In genomic region chr6:34223964-34224940, GRCh38 we compare ENCODE assay signal across 8 cellular contexts. TPM values are rescaled to one million over a fixed set of nuclear protein-coding genes. Genes with fewer than 3 reads are reported as not detected.
DNase-seq lines count a peak whose midpoint lies in the region; ATAC-seq and TF ChIP-seq lines count a peak whose summit lies in the region.

No MANE protein-coding gene starts in this region.

- peak overlapping the region; percentile 98 for H3K18ac ChIP-seq in IMR-90 (ENCODE audit: low read depth, low read length)

- 4% methylated on average over 14 of the region's 55 CpGs; no CpG with 5 or more reads in 1 of the 2 experiments for WGBS in IMR-90 (ENCODE audit: extremely low coverage in 2 of 2, insufficient read length in 1 of 2), 2 experiments
- whole genome bisulfite sequencing in esophagus muscularis mucosa, result 4% methylated on average over 25 of the region's 55 CpGs

- in situ Hi-C loops in IMR-90 (cut with MboI; ENCODE audit: low sequenced_read_pairs), result no loop called here

- ATAC-seq in GM21529 (IDR thresholded peaks at IDR 0.05; ENCODE audit: unreplicated experiment), result peak; percentile 78
- peak; percentile 99 for ATAC-seq in IMR-90 (ENCODE audit: low read depth)

- peaks cover 14% of the 10 kb centered on the region for H3K4me1 ChIP-seq in IMR-90 (ENCODE audit: control insufficient read depth, insufficient read depth, low read length)
- H3K4me1 ChIP-seq in esophagus muscularis mucosa, result peaks cover 9 to 18% (median 15%) of the 10 kb centered on the region in 4 donors

- peak overlapping the region; percentile 84; the same call in 2 of the 3 replicates for H2BK15ac ChIP-seq in IMR-90 (ENCODE audit: low read depth, low read length)

- H3K4me2 ChIP-seq in IMR-90 (ENCODE audit: low read depth, low read length), result peak overlapping the region; percentile 97

- H3K27me3 ChIP-seq in IMR-90 (ENCODE audit: control insufficient read depth, insufficient read depth, low read length), result no peaks in the 10 kb centered on the region
- H3K27me3 ChIP-seq in esophagus muscularis mucosa, result no peaks in the 10 kb centered on the region

- POLR2A ChIA-PET in IMR-90 (lab: Charles Lee; ENCODE audit: unreplicated experiment), result interaction anchor here (0.9 to 1.0 kb wide), 3 partner anchors 12 to 20 kb away, joined by 3 to 4 read pairs (median 4); partner anchors contain the start of gene HMGA1

- H3K27ac ChIP-seq in IMR-90 (ENCODE audit: insufficient read depth, low read length), result peak overlapping the region; percentile 96
- peak overlapping the region; percentile 93 to 96 (median 94) for H3K27ac ChIP-seq in esophagus muscularis mucosa (replicated peaks in 1 of 4)

- peak overlapping the region; percentile 98 for H4K5ac ChIP-seq in IMR-90 (ENCODE audit: low read depth, low read length)

- no TSS peak for BruUV-seq in IMR-90 (replicated peaks; lab: Mats Ljungman, UMichigan)

- intact Hi-C loops in IMR-90 (cut with micrococcal nuclease), result no loop called here
- intact Hi-C loops in esophagus muscularis mucosa (cut with DNase I), result no loop called here

- no peak for TF ChIP-seq RAD21 in IMR-90 (IDR thresholded peaks at IDR 0.05; ENCODE audit: low read length)

- peak overlapping the region; percentile 90 for H3K9ac ChIP-seq in IMR-90 (ENCODE audit: low read depth, low read length)

- H3K79me1 ChIP-seq in IMR-90 (ENCODE audit: low read depth in 1 of 2, low read length in 2 of 2), result peaks cover 0 to 8% of the 10 kb centered on the region in 2 experiments; a peak in 1 of 4 replicates

- no peak for TF ChIP-seq CTCF in IMR-90 (conservative IDR thresholded peaks at IDR 0.05; ENCODE audit: low read depth, low read length)
- TF ChIP-seq CTCF in esophagus muscularis mucosa (IDR thresholded peaks at IDR 0.05), result no peak

- H4K20me1 ChIP-seq in IMR-90 (ENCODE audit: insufficient read depth, low read length), result no peaks in the 10 kb centered on the region

- no peak for TF ChIP-seq EP300 in esophagus muscularis mucosa (IDR thresholded peaks at IDR 0.05)

- peak overlapping the region; percentile 99 for H2BK20ac ChIP-seq in IMR-90 (ENCODE audit: low read depth, low read length)

- peak overlapping the region; percentile 92 for H2AK9ac ChIP-seq in IMR-90 (replicated peaks; ENCODE audit: low read depth, low read length, poor library complexity)

- dilution Hi-C loops in IMR-90 (cut with HindIII; ENCODE audit: low sequenced_read_pairs, unreplicated experiment), result no loop called here

- H3K9me1 ChIP-seq in IMR-90 (ENCODE audit: insufficient read depth, low read length), result peaks cover 17% of the 10 kb centered on the region

- H3K56ac ChIP-seq in IMR-90 (ENCODE audit: extremely low read depth, insufficient read depth, low read length), result peak overlapping the region; percentile 83

- CTCF ChIA-PET in IMR-90 (lab: Yijun Ruan, JAX), result interaction anchor here (0.9 kb wide), 1 partner anchor 12 kb away, joined by 4 read pairs; the partner anchor contains the start of gene HMGA1

- H3K4ac ChIP-seq in IMR-90 (ENCODE audit: low read depth, low read length), result peak overlapping the region; percentile 99

- no peaks in the 10 kb centered on the region for H3K36me3 ChIP-seq in IMR-90 (ENCODE audit: control insufficient read depth, insufficient read depth, low read length)
- no peaks in the 10 kb centered on the region for H3K36me3 ChIP-seq in esophagus muscularis mucosa

- H2BK5ac ChIP-seq in IMR-90 (ENCODE audit: low read depth, low read length, poor library complexity, severe bottlenecking), result peak overlapping the region; percentile 96

- peak overlapping the region; percentile 91 for H2AFZ ChIP-seq in IMR-90 (replicated peaks; ENCODE audit: low read length, poor library complexity)

- TF ChIP-seq POLR2A in IMR-90 (IDR thresholded peaks at IDR 0.05; ENCODE audit: low read depth, low read length), result peak; percentile 56; the same call in 1 of the 2 replicates
- no peak for TF ChIP-seq POLR2A in esophagus muscularis mucosa (IDR thresholded peaks at IDR 0.05; ENCODE audit: low read depth)

- peak overlapping the region; percentile 96 for H3K14ac ChIP-seq in IMR-90 (replicated peaks; ENCODE audit: low read depth, low read length)

- H3K9me3 ChIP-seq in IMR-90 (ENCODE audit: control insufficient read depth, insufficient read depth, low read length), result no peaks in the 10 kb centered on the region
- no peaks in the 10 kb centered on the region for H3K9me3 ChIP-seq in esophagus muscularis mucosa

- peak overlapping the region; percentile 95 to 97 for H4K8ac ChIP-seq in IMR-90 (ENCODE audit: low read depth in 2 of 2, low read length in 2 of 2)

- peak overlapping the region; percentile 86; the same call in 1 of the 2 replicates for H2AK5ac ChIP-seq in IMR-90 (ENCODE audit: low read depth, low read length)

- peak overlapping the region; percentile 42 for H3K4me3 ChIP-seq in IMR-90 (ENCODE audit: insufficient read depth, low read depth, low read length)
- peak overlapping the region; percentile 69 to 77 (median 74) for H3K4me3 ChIP-seq in esophagus muscularis mucosa

- H4K91ac ChIP-seq in IMR-90 (ENCODE audit: insufficient read depth, low read depth, low read length), result peak overlapping the region; percentile 94

- H2BK120ac ChIP-seq in IMR-90 (ENCODE audit: low read depth, low read length), result peak overlapping the region; percentile 98

- peak overlapping the region; percentile 99 for H3K23ac ChIP-seq in IMR-90 (ENCODE audit: low read depth, low read length)

- peak; percentile 79 for DNase-seq in DMS114 treated with DMSO at 0.1 percent for 48 hours (lab: John Stamatoyannopoulos, UW; ENCODE audit: unreplicated experiment)
- DNase-seq in IMR-90, result peak; percentile 96
- DNase-seq in activated T-cell treated with anti-CD3 and anti-CD28 coated beads, Interleukin-2, amount 50 U/mL, for 48 hours, result peak; percentile 94 to 96
- DNase-seq in esophagus muscularis mucosa (ENCODE audit: extremely low spot score), result peak; percentile 97
- peak; percentile 91 for DNase-seq in myocyte (ENCODE audit: low read depth)
- peak; percentile 90 to 95 for DNase-seq in stimulated activated CD8-positive, alpha-beta memory T cell treated with anti-CD3 and anti-CD28 coated beads, Interleukin-7, amount 100 ng/mL, for 4 hours (ENCODE audit: low read depth in 2 of 2)

TF ChIP-seq in IMR-90, 13 proteins besides CTCF, POLR2A, EP300 and RAD21 (continues in another document):
- TF ChIP-seq CEBPB (IDR thresholded peaks at IDR 0.05; ENCODE audit: low read depth, low read length) (no peak), MAZ (IDR thresholded peaks at IDR 0.05; ENCODE audit: borderline replicate concordance, low read depth, low read length) (peak; percentile 55; the same call in 1 of the 2 replicates), FOS (IDR thresholded peaks at IDR 0.05; ENCODE audit: low read depth, low read length) (peak; percentile 94), NFE2L2 (IDR thresholded peaks at IDR 0.05; ENCODE audit: low read depth, low read length) (peak; percentile 60; the same call in 1 of the 2 replicates), BHLHE40 (IDR thresholded peaks at IDR 0.05; ENCODE audit: low read depth, low read length) (no peak; the same call in 1 of the 2 replicates), USF2 (IDR thresholded peaks at IDR 0.05; ENCODE audit: low read depth, low read length) (no peak), MAFK (IDR thresholded peaks at IDR 0.05; ENCODE audit: low read depth, low read length) (no peak)

TF ChIP-seq in PFSK-1, 5 proteins besides CTCF, POLR2A, EP300 and RAD21:
- TF ChIP-seq POLR2AphosphoS5 (IDR thresholded peaks at IDR 0.05; ENCODE audit: low read depth, low read length), result peak; percentile 19
- TF ChIP-seq REST (IDR thresholded peaks at IDR 0.05; ENCODE audit: insufficient read depth in 1 of 2, low read depth in 2 of 2, low read length in 2 of 2), result no peak
- peak; percentile 79; the same call in 1 of the 2 replicates for TF ChIP-seq SIN3A (IDR thresholded peaks at IDR 0.05; ENCODE audit: borderline replicate concordance, insufficient read depth, low read length)
- 0 out of 2 replicates have a peak, but pooled peaks have one; percentile 30 for TF ChIP-seq TAF1 (IDR thresholded peaks at IDR 0.05; ENCODE audit: borderline replicate concordance, insufficient read depth, low read length)
TF ChIP-seq in PFSK-1: peak in this region for 3.

RNA-seq across cellular contexts. Expression of gene HMGA1, which starts 12.4 kb away (rescaled TPM):
- total RNA-seq in IMR-90 (2012; rRNA removed), result 101 and 129 TPM in 2 replicates
- 589 and 652 TPM in 2 replicates for polyA plus RNA-seq in IMR-90 (2012; rRNA removed)
- polyA plus RNA-seq in IMR-90 (2012; cell fraction: cytosol; rRNA removed), result 380 and 646 TPM in 2 replicates
- polyA plus RNA-seq in IMR-90 (2012; cell fraction: nucleus; rRNA removed; ENCODE audit: low replicate concordance), result 226 and 344 TPM in 2 replicates
- polyA plus RNA-seq in PFSK-1 (2012; ENCODE audit: insufficient read length, low read depth), result 1,183 TPM
- 10 to 100 TPM in 3 of 4 donors, 1 to 10 TPM in 1; 8.3 to 27.2 (median 17.5) TPM for total RNA-seq in esophagus muscularis mucosa
- 30.4 and 37.5 TPM in 2 replicates for total RNA-seq in myocyte
- 27.5 TPM for polyA plus RNA-seq in myocyte (2012)

RNA-seq across cellular contexts. Expression of gene SMIM29, which starts 24.6 kb away (rescaled TPM):
- total RNA-seq in IMR-90 (2012; rRNA removed) (8.1 and 8.4 TPM in 2 replicates), esophagus muscularis mucosa (10 to 100 TPM; 21.2 to 26.3 (median 23.4) TPM), myocyte (21.6 and 25.5 TPM in 2 replicates)
- 25.6 and 28.9 TPM in 2 replicates for polyA plus RNA-seq in IMR-90 (2012; rRNA removed)
- 27.3 and 43.9 TPM in 2 replicates for polyA plus RNA-seq in IMR-90 (2012; cell fraction: cytosol; rRNA removed)
- polyA plus RNA-seq in IMR-90 (2012; cell fraction: nucleus; rRNA removed; ENCODE audit: low replicate concordance), result 16.8 and 47.4 TPM in 2 replicates
- polyA plus RNA-seq in PFSK-1 (2012; ENCODE audit: insufficient read length, low read depth), result 56.8 TPM
- polyA plus RNA-seq in myocyte (2012), result 41.5 TPM

Comparison
In these comparisons a context has a peak if more than half of its experiments do, and no peak if none do; other contexts are left out.
1. Peak in every context shown above with its lines: DNase-seq, ATAC-seq, H3K4me3 ChIP-seq and H3K27ac ChIP-seq.